32 cellular contexts compared by ENCODE assay signal in genomic region chr2:220913384-220913783, GRCh38.
"Had no signal": no experiment of that assay in that cellular context is flagged by ENCODE, and none has a peak within 500 bp of the region (broad histone marks: within the 10 kb centered on the region; RNA-seq: fewer than 3 reads in every experiment).

No MANE protein-coding gene starts in this region.

- H3K9me3 ChIP-seq: colonic mucosa, esophagus squamous epithelium, mucosa of descending colon, neutrophil, right atrium auricular region, stomach, testis, tibial artery had no signal

- H3K27ac Mint-ChIP-seq: dendritic cell treated with granulocyte-macrophage colony-stimulating factor and Interleukin-4, amounts not matched to agents 40 ng/mL and 50 ng/mL, for 4 days; immature natural killer cell; mesothelial cell of epicardium; naive B cell; natural killer cell treated with Interleukin-12 subunit alpha and Interleukin-12 subunit beta and Interleukin-15 and Interleukin-18, amount 100 ng/mL, for 72 hours; progenitor cell of endocrine pancreas; stimulated activated effector memory CD8-positive, alpha-beta T cell treated with anti-CD3 and anti-CD28 coated beads, Interleukin-12 subunit alpha, Interleukin-12 subunit beta, amount 100 ng/mL, for 72 hours; type B pancreatic cell had no signal

- H3K9me3 Mint-ChIP-seq: immature natural killer cell; mesothelial cell of epicardium; naive B cell; natural killer cell treated with Interleukin-12 subunit alpha and Interleukin-12 subunit beta and Interleukin-15 and Interleukin-18, amount 100 ng/mL, for 72 hours; neural crest cell; stimulated activated effector memory CD8-positive, alpha-beta T cell treated with anti-CD3 and anti-CD28 coated beads, Interleukin-12 subunit alpha, Interleukin-12 subunit beta, amount 100 ng/mL, for 72 hours had no signal

- H3K4me1 Mint-ChIP-seq: immature natural killer cell; naive B cell; stimulated activated effector memory CD8-positive, alpha-beta T cell treated with anti-CD3 and anti-CD28 coated beads, Interleukin-12 subunit alpha, Interleukin-12 subunit beta, amount 100 ng/mL, for 72 hours had no signal

- H3K27me3 Mint-ChIP-seq: dendritic cell treated with granulocyte-macrophage colony-stimulating factor and Interleukin-4, amounts not matched to agents 40 ng/mL and 50 ng/mL, for 4 days; naive B cell; progenitor cell of endocrine pancreas had no signal

- ATAC-seq: left lobe of liver; mucosa of descending colon; natural killer cell treated with Interleukin-12 subunit alpha and Interleukin-12 subunit beta and Interleukin-15 and Interleukin-18, amount 100 ng/mL, for 72 hours; sciatic nerve; stimulated activated effector memory CD8-positive, alpha-beta T cell treated with anti-CD3 and anti-CD28 coated beads, Interleukin-12 subunit alpha, Interleukin-12 subunit beta, amount 100 ng/mL, for 72 hours had no signal

- H3K9ac ChIP-seq: parathyroid adenoma had no signal

- H3K27me3 ChIP-seq: colonic mucosa, esophagus squamous epithelium, neutrophil, right atrium auricular region, stomach, testis, tibial artery had no signal

- FAIRE-seq: endothelial cell of umbilical vein, frontal cortex had no signal

- DNase-seq: colonic mucosa; effector memory CD4-positive, alpha-beta T cell; erythroblast; esophagus squamous epithelium; hypothalamus; immature natural killer cell; islet precursor cell; mesenchymal stem cell; mucosa of descending colon; naive B cell; stimulated activated CD4-positive, alpha-beta T cell treated with anti-CD3 and anti-CD28 coated beads, Interleukin-2, amount 100 ng/mL, for 24 hours; stimulated activated CD4-positive, alpha-beta T cell treated with anti-CD3 and anti-CD28 coated beads, Interleukin-4, amount 100 ng/mL, for 24 hours; stimulated activated naive CD4-positive, alpha-beta T cell treated with Interleukin-2 at 50 U/mL for 16 hours; stomach; substantia nigra; testis; tibial artery had no signal

- H3K36me3 Mint-ChIP-seq: immature natural killer cell; mesothelial cell of epicardium; naive B cell; natural killer cell treated with Interleukin-12 subunit alpha and Interleukin-12 subunit beta and Interleukin-15 and Interleukin-18, amount 100 ng/mL, for 72 hours; stimulated activated effector memory CD8-positive, alpha-beta T cell treated with anti-CD3 and anti-CD28 coated beads, Interleukin-12 subunit alpha, Interleukin-12 subunit beta, amount 100 ng/mL, for 72 hours; type B pancreatic cell had no signal

- H3K4me3 ChIP-seq: colonic mucosa, esophagus squamous epithelium, lung, mucosa of descending colon, right atrium auricular region, stomach, testis, tibial artery had no signal

- H3K36me3 ChIP-seq: colonic mucosa, esophagus squamous epithelium, neutrophil, right atrium auricular region, stomach, tibial artery had no signal

- H3K4me1 ChIP-seq: colonic mucosa, esophagus squamous epithelium, parathyroid adenoma, right atrium auricular region, stomach, testis had no signal

- H3K4me3 Mint-ChIP-seq: dendritic cell treated with granulocyte-macrophage colony-stimulating factor and Interleukin-4, amounts not matched to agents 40 ng/mL and 50 ng/mL, for 4 days; immature natural killer cell; mesothelial cell of epicardium; naive B cell; natural killer cell treated with Interleukin-12 subunit alpha and Interleukin-12 subunit beta and Interleukin-15 and Interleukin-18, amount 100 ng/mL, for 72 hours; neural crest cell; stimulated activated effector memory CD8-positive, alpha-beta T cell treated with anti-CD3 and anti-CD28 coated beads, Interleukin-12 subunit alpha, Interleukin-12 subunit beta, amount 100 ng/mL, for 72 hours; type B pancreatic cell had no signal
